18 cellular contexts compared by ENCODE assay signal in the genomic region with DNA sequence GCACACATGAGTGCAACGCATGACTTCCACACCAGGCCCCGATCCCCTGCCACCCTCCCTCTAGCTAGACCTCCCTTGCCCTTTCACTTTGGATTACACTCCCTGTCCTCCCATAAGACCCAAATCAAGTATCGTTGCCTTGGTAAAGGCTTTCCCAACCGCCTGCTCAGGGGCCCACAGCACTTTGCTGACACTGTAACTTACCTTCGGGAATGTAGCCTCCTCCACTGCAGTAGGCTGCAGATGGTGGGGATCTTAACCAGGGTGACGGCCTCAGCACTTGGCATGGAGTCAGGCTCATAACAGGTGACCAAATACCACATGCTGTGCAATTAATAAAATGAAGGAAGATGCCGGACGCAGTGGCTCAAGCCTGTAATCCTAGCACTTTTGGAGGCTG.
A peak's percentile ranks its signal among the peaks of the same experiment; 100 is the strongest.
DNase-seq lines count a peak whose midpoint lies in the region; ATAC-seq and TF ChIP-seq lines count a peak whose summit lies in the region.
"Had no signal": no experiment of that assay in that cellular context is flagged by ENCODE, and none has a peak within 500 bp of the region (broad histone marks: within the 10 kb centered on the region; RNA-seq: fewer than 3 reads in every experiment).

No MANE protein-coding gene starts in this region.

- H3K4me3 ChIP-seq in HEK293 (ENCODE audit: low read depth, low read length), result no peak overlapping the region
- no peak overlapping the region for H3K4me3 ChIP-seq in Panc1 (ENCODE audit: low read depth in 2 of 2, low read length in 2 of 2)
- H3K4me3 ChIP-seq: GM23248 had no signal

- peaks cover 0 to 1% of the 10 kb centered on the region in 2 donors for H3K9me3 Mint-ChIP-seq in stimulated activated naive B cell treated with anti-CD40 and anti-IgM and Interleukin-4, amounts not matched to agents 10 μg/mL and 1 μg/mL and 100 μg/mL, for 72 hours
- H3K9me3 Mint-ChIP-seq: CD4-positive, alpha-beta memory T cell had no signal

- POLR2A ChIA-PET in HEK293 (lab: Yijun Ruan, JAX), result no interaction called here
- POLR2A ChIA-PET in Panc1 (lab: Charles Lee), result no interaction called here

- TF ChIP-seq CTCF in HEK293 (tag by site-specific recombination; IDR thresholded peaks at IDR 0.05), result no peak
- no peak for TF ChIP-seq CTCF in Panc1 (IDR thresholded peaks at IDR 0.05)

- intact Hi-C loops in Panc1 (cut with micrococcal nuclease; ENCODE audit: unreplicated experiment), result no loop called here

- ATAC-seq in Panc1 (no peak), HG03196 (IDR thresholded peaks at IDR 0.05; ENCODE audit: unreplicated experiment) (no peak), HG03108 (IDR thresholded peaks at IDR 0.05; ENCODE audit: unreplicated experiment) (no peak)
- no peak for ATAC-seq in stimulated activated naive B cell treated with anti-CD40 and anti-IgM and Interleukin-4, amounts not matched to agents 10 μg/mL and 1 μg/mL and 100 μg/mL, for 72 hours (replicated peaks)

- peaks cover 12% of the 10 kb centered on the region for H3K4me1 ChIP-seq in HEK293 (ENCODE audit: control insufficient read depth, insufficient read depth, low read length)
- peaks cover 2% of the 10 kb centered on the region; the same call in 1 of the 2 replicates for H3K4me1 ChIP-seq in Panc1 (ENCODE audit: control insufficient read depth, insufficient read depth, low read length)

- H3K4me3 Mint-ChIP-seq in stimulated activated naive B cell treated with anti-CD40 and anti-IgM and Interleukin-4, amounts not matched to agents 10 μg/mL and 1 μg/mL and 100 μg/mL, for 72 hours, result no peak overlapping the region
- H3K4me3 Mint-ChIP-seq: B cell; CD4-positive, alpha-beta memory T cell had no signal

- CTCF ChIA-PET in HEK293 (lab: Yijun Ruan, JAX) (no interaction called here), Panc1 (lab: Charles Lee) (no interaction called here)

- H3K27ac ChIP-seq in HEK293 (ENCODE audit: extremely low read depth, low read depth, low read length) (no peak overlapping the region), Panc1 (ENCODE audit: low read length) (peak overlapping the region; percentile 35; the same call in 1 of the 2 replicates)
- H3K27ac ChIP-seq: GM23248 had no signal

- H3K27me3 ChIP-seq in Panc1 (ENCODE audit: control insufficient read depth, insufficient read depth, low read length), result no peaks in the 10 kb centered on the region

- no peaks in the 10 kb centered on the region for H3K9me3 ChIP-seq in HEK293 (ENCODE audit: control insufficient read depth, insufficient read depth, low read depth, low read length)
- H3K9me3 ChIP-seq in Panc1 (ENCODE audit: control insufficient read depth, insufficient read depth, low read depth, low read length), result no peaks in the 10 kb centered on the region

- in situ Hi-C loops in Panc1 (cut with HindIII; ENCODE audit: low pct_unique_long_range_greater_than_20kb, low sequenced_read_pairs), result no loop called here

- no peaks in the 10 kb centered on the region for H3K36me3 ChIP-seq in HEK293 (ENCODE audit: control insufficient read depth in 2 of 2, insufficient read depth in 1 of 2, low read length in 2 of 2)
- H3K36me3 ChIP-seq in Panc1 (ENCODE audit: control insufficient read depth, insufficient read depth, low read length), result no peaks in the 10 kb centered on the region

- H3K27me3 Mint-ChIP-seq in stimulated activated naive B cell treated with anti-CD40 and anti-IgM and Interleukin-4, amounts not matched to agents 10 μg/mL and 1 μg/mL and 100 μg/mL, for 72 hours, result peaks cover 0 to 7% of the 10 kb centered on the region in 2 donors
- H3K27me3 Mint-ChIP-seq: B cell; CD4-positive, alpha-beta memory T cell had no signal

- H3K36me3 Mint-ChIP-seq in stimulated activated naive B cell treated with anti-CD40 and anti-IgM and Interleukin-4, amounts not matched to agents 10 μg/mL and 1 μg/mL and 100 μg/mL, for 72 hours, result peaks cover 0 to 5% of the 10 kb centered on the region in 2 donors
- H3K36me3 Mint-ChIP-seq: CD4-positive, alpha-beta memory T cell had no signal

- H3K27ac Mint-ChIP-seq in stimulated activated naive B cell treated with anti-CD40 and anti-IgM and Interleukin-4, amounts not matched to agents 10 μg/mL and 1 μg/mL and 100 μg/mL, for 72 hours, result peak overlapping the region; percentile 72
- H3K27ac Mint-ChIP-seq: B cell had no signal

- H3K4me1 Mint-ChIP-seq in stimulated activated naive B cell treated with anti-CD40 and anti-IgM and Interleukin-4, amounts not matched to agents 10 μg/mL and 1 μg/mL and 100 μg/mL, for 72 hours, result peaks cover 26 to 33% of the 10 kb centered on the region in 2 donors

- DNase-seq in Panc1 (ENCODE audit: low read depth, low spot score) (no peak), myocyte (ENCODE audit: low read depth) (peak; percentile 80), NCI-H345 (lab: John Stamatoyannopoulos, UW) (no peak)
- no peak for DNase-seq in stimulated activated naive B cell treated with anti-CD40 and anti-IgM and Interleukin-4, amounts not matched to agents 10 μg/mL and 1 μg/mL and 100 μg/mL, for 72 hours
- DNase-seq: Calu3; CD4-positive, alpha-beta memory T cell; DMS79 treated with DMSO at 0.1 percent for 48 hours; GM23248; HCEC 1CT; KG1; NCI-H1417 treated with DMSO at 0.1 percent for 48 hours; NCI-H2029 treated with DMSO at 0.1 percent for 48 hours; NCI-H526 treated with DMSO at 0.1 percent for 48 hours; NK-92 treated with Interleukin-12 subunit alpha and Interleukin-12 subunit beta, amount 100 ng/mL, for 24 hours had no signal

- BruUV-seq in Panc1 (replicated peaks; lab: Mats Ljungman, UMichigan), result no TSS peak

TF ChIP-seq in HEK293, 187 proteins besides CTCF, POLR2A, EP300 and RAD21 (continues in another document):
- TF ChIP-seq ZFP69B (tag by site-specific recombination; IDR thresholded peaks at IDR 0.05) (peak; percentile 38; the same call in 1 of the 2 replicates), ZNF426 (tag by site-specific recombination; IDR thresholded peaks at IDR 0.05) (no peak), GLI2 (tag by site-specific recombination; IDR thresholded peaks at IDR 0.05; ENCODE audit: borderline replicate concordance, low read depth) (no peak), ZFP37 (tag by site-specific recombination; IDR thresholded peaks at IDR 0.05) (no peak), ZBTB48 (tag by site-specific recombination; IDR thresholded peaks at IDR 0.05) (peak; percentile 22; the same call in 1 of the 2 replicates), ZBTB20 (tag by site-specific recombination; IDR thresholded peaks at IDR 0.05) (no peak), ZNF621 (tag by site-specific recombination; IDR thresholded peaks at IDR 0.05) (no peak), ZNF830 (tag by site-specific recombination; IDR thresholded peaks at IDR 0.05; ENCODE audit: low read depth) (no peak), BCL11B (tag by site-specific recombination; IDR thresholded peaks at IDR 0.05; ENCODE audit: low read depth) (no peak), ZNF768 (tag by site-specific recombination; IDR thresholded peaks at IDR 0.05) (no peak), IKZF3 (tag by site-specific recombination; IDR thresholded peaks at IDR 0.05) (no peak)
- TF ChIP-seq, protein P1, sequence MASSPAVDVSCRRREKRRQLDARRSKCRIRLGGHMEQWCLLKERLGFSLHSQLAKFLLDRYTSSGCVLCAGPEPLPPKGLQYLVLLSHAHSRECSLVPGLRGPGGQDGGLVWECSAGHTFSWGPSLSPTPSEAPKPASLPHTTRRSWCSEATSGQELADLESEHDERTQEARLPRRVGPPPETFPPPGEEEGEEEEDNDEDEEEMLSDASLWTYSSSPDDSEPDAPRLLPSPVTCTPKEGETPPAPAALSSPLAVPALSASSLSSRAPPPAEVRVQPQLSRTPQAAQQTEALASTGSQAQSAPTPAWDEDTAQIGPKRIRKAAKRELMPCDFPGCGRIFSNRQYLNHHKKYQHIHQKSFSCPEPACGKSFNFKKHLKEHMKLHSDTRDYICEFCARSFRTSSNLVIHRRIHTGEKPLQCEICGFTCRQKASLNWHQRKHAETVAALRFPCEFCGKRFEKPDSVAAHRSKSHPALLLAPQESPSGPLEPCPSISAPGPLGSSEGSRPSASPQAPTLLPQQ (tag by site-specific recombination; IDR thresholded peaks at IDR 0.05), result peak; percentile 64; the same call in 1 of the 2 replicates
- TF ChIP-seq, protein P2, sequence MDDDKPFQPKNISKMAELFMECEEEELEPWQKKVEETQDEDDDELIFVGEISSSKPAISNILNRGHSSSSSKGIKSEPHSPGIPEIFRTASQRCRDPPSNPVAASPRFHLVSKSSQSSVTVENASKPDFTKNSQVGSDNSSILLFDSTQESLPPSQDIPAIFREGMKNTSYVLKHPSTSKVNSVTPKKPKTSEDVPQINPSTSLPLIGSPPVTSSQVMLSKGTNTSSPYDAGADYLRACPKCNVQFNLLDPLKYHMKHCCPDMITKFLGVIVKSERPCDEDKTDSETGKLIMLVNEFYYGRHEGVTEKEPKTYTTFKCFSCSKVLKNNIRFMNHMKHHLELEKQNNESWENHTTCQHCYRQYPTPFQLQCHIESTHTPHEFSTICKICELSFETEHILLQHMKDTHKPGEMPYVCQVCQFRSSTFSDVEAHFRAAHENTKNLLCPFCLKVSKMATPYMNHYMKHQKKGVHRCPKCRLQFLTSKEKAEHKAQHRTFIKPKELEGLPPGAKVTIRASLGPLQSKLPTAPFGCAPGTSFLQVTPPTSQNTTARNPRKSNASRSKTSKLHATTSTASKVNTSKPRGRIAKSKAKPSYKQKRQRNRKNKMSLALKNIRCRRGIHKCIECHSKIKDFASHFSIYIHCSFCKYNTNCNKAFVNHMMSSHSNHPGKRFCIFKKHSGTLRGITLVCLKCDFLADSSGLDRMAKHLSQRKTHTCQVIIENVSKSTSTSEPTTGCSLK (tag by site-specific recombination; IDR thresholded peaks at IDR 0.05), result no peak
- TF ChIP-seq, protein P3, sequence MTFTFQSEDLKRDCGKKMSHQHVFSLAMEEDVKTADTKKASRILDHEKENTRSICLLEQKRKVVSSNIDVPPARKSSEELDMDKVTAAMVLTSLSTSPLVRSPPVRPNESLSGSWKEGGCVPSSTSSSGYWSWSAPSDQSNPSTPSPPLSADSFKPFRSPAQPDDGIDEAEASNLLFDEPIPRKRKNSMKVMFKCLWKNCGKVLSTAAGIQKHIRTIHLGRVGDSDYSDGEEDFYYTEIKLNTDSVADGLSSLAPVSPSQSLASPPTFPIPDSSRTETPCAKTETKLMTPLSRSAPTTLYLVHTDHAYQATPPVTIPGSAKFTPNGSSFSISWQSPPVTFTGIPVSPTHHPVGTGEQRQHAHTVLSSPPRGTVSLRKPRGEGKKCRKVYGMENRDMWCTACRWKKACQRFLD (tag by site-specific recombination; IDR thresholded peaks at IDR 0.05), result no peak
- TF ChIP-seq, protein P4, sequence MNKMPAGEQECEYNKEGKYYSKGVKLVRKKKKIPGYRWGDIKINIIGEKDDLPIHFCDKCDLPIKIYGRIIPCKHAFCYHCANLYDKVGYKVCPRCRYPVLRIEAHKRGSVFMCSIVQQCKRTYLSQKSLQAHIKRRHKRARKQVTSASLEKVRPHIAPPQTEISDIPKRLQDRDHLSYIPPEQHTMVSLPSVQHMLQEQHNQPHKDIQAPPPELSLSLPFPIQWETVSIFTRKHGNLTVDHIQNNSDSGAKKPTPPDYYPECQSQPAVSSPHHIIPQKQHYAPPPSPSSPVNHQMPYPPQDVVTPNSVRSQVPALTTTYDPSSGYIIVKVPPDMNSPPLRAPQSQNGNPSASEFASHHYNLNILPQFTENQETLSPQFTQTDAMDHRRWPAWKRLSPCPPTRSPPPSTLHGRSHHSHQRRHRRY (tag by site-specific recombination; IDR thresholded peaks at IDR 0.05), result no peak
